In the genomic region with DNA sequence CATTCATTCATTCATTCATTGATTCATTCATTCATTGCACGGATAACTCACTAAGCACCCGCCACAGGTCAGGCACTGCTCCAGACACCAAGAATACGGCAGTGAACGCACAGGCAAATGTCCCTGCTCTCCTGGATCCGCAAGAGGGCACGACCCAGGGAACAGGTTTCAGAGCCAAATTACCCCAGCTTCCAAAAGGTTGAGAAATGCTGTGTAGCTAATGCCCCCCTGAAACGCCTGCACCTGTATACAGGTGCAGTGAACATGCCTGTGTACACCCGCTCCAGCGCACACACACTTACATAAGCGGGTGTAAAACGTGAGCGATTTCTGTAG, we compare ENCODE assay signal across 27 cellular contexts. TPM values are rescaled to one million over a fixed set of nuclear protein-coding genes. Genes with fewer than 3 reads are reported as not detected.
"Had no signal": no experiment of that assay in that cellular context is flagged by ENCODE, and none has a peak within 500 bp of the region (broad histone marks: within the 10 kb centered on the region; RNA-seq: fewer than 3 reads in every experiment).

No MANE protein-coding gene starts in this region.

- H3K36me3 ChIP-seq: left lung, right atrium auricular region, thoracic aorta, upper lobe of right lung had no signal

- H3K4me3 Mint-ChIP-seq: activated B cell treated with CpG ODN at 0.5 μM for 24 hours; activated CD4-positive, alpha-beta T cell treated with anti-CD3 and anti-CD28 coated beads for 36 hours; activated naive CD8-positive, alpha-beta T cell treated with anti-CD3 and anti-CD28 coated beads for 36 hours; activated T-cell treated with anti-CD3 and anti-CD28 coated beads, Interleukin-2, amount 50 U/mL, for 4 hours; T-helper 17 cell had no signal

- H3K9me3 Mint-ChIP-seq: activated B cell treated with CpG ODN at 0.5 μM for 24 hours; activated T-cell treated with anti-CD3 and anti-CD28 coated beads, Interleukin-2, amount 50 U/mL, for 4 hours; activated T-helper 2 cell treated with anti-CD3 and anti-CD28 coated beads, Interferon-gamma antibody, Interleukin-2, Interleukin-4, amounts not matched to agents 10 μg/mL and 5 μg/mL and 100 μg/mL, durations not matched to agents 14 hours and 24 hours and 36 hours; naive thymus-derived CD8-positive, alpha-beta T cell had no signal

- H3K4me3 ChIP-seq: left lung, psoas muscle, right atrium auricular region, thoracic aorta, upper lobe of right lung had no signal

- ATAC-seq: activated CD4-positive, alpha-beta T cell treated with anti-CD3 and anti-CD28 coated beads for 36 hours; activated T-cell treated with anti-CD3 and anti-CD28 coated beads, Interleukin-2, amount 50 U/mL, for 4 hours; foreskin keratinocyte; naive thymus-derived CD8-positive, alpha-beta T cell; psoas muscle; T-helper 17 cell had no signal

- H3K27ac Mint-ChIP-seq: activated B cell treated with CpG ODN at 0.5 μM for 24 hours; activated CD4-positive, alpha-beta T cell treated with anti-CD3 and anti-CD28 coated beads for 36 hours; activated naive CD8-positive, alpha-beta T cell treated with anti-CD3 and anti-CD28 coated beads for 36 hours; activated T-helper 2 cell treated with anti-CD3 and anti-CD28 coated beads, Interferon-gamma antibody, Interleukin-2, Interleukin-4, amounts not matched to agents 10 μg/mL and 5 μg/mL and 100 μg/mL, durations not matched to agents 14 hours and 24 hours and 36 hours; T-helper 17 cell had no signal

- H3K4me1 ChIP-seq: upper lobe of right lung had no signal

- H3K36me3 Mint-ChIP-seq: activated naive CD8-positive, alpha-beta T cell treated with anti-CD3 and anti-CD28 coated beads for 36 hours; naive thymus-derived CD8-positive, alpha-beta T cell had no signal

- H3K9me3 ChIP-seq: left lung, psoas muscle, right atrium auricular region, thoracic aorta, upper lobe of right lung had no signal

- H3K27me3 ChIP-seq: right atrium auricular region had no signal

- H3K27ac ChIP-seq: foreskin keratinocyte, left lung, psoas muscle, right atrium auricular region, thoracic aorta, upper lobe of right lung had no signal

- DNase-seq: activated B cell treated with CpG ODN at 0.5 μM for 24 hours; activated CD4-positive, alpha-beta T cell treated with anti-CD3 and anti-CD28 coated beads for 36 hours; activated CD4-positive, alpha-beta T cell treated with anti-CD3 and anti-CD28 coated beads, Interleukin-2, amount 50 U/mL, for 4 hours; activated CD8-positive, alpha-beta memory T cell treated with anti-CD3 and anti-CD28 coated beads, Interleukin-2, amount 50 U/mL, for 48 hours; activated naive CD4-positive, alpha-beta T cell; activated naive CD8-positive, alpha-beta T cell treated with anti-CD3 and anti-CD28 coated beads for 36 hours; activated T-cell treated with anti-CD3 and anti-CD28 coated beads, Interleukin-2, amount 50 U/mL, for 4 hours; central memory CD4-positive, alpha-beta T cell; dermis blood vessel endothelial cell; effector CD8-positive, alpha-beta T cell; foreskin keratinocyte; naive thymus-derived CD8-positive, alpha-beta T cell; psoas muscle; stimulated activated CD4-positive, alpha-beta T cell treated with anti-CD3 and anti-CD28 coated beads, Interleukin-4, amount 100 ng/mL, for 24 hours; stimulated activated naive CD4-positive, alpha-beta T cell treated with Interleukin-2 at 50 U/mL for 16 hours; T-helper 17 cell; upper lobe of right lung had no signal

RNA-seq across cellular contexts. Expression of gene TPSD1, which starts 44.0 kb away (rescaled TPM):
- total RNA-seq: activated B cell treated with CpG ODN at 0.5 μM for 24 hours; activated CD4-positive, alpha-beta T cell treated with anti-CD3 and anti-CD28 coated beads for 36 hours; activated CD8-positive, alpha-beta memory T cell treated with anti-CD3 and anti-CD28 coated beads for 36 hours; activated naive CD8-positive, alpha-beta T cell treated with anti-CD3 and anti-CD28 coated beads for 36 hours; activated T-helper 2 cell treated with anti-CD3 and anti-CD28 coated beads, Interferon-gamma antibody, Interleukin-2, Interleukin-4, amounts not matched to agents 10 μg/mL and 5 μg/mL and 100 μg/mL, durations not matched to agents 14 hours and 24 hours and 36 hours; astrocyte; dermis blood vessel endothelial cell; foreskin keratinocyte; glomerular endothelial cell; kidney epithelial cell; lung microvascular endothelial cell; naive thymus-derived CD8-positive, alpha-beta T cell; osteocyte; T-helper 17 cell had no signal
- polyA plus RNA-seq: foreskin keratinocyte; naive thymus-derived CD8-positive, alpha-beta T cell had no signal
